Comparison of ENCODE assay signal across 21 cellular contexts in genomic region chr10:31578951-31579350, GRCh38.
A peak's percentile ranks its signal among the peaks of the same experiment; 100 is the strongest.
DNase-seq lines count a peak whose midpoint lies in the region; ATAC-seq, FAIRE-seq and TF ChIP-seq lines count a peak whose summit lies in the region.
"Had no signal": no experiment of that assay in that cellular context is flagged by ENCODE, and none has a peak within 500 bp of the region (broad histone marks: within the 10 kb centered on the region; RNA-seq: fewer than 3 reads in every experiment).

No MANE protein-coding gene starts in this region.

- TF ChIP-seq POLR2A in A549 (IDR thresholded peaks at IDR 0.05; ENCODE audit: low read length), result no peak

- H3K27ac Mint-ChIP-seq in stimulated activated effector memory CD8-positive, alpha-beta T cell treated with anti-CD3 and anti-CD28 coated beads, Interleukin-12 subunit alpha, Interleukin-12 subunit beta, amount 100 ng/mL, for 72 hours, result no peak overlapping the region

- peaks cover 4% of the 10 kb centered on the region for H3K36me3 Mint-ChIP-seq in stimulated activated effector memory CD8-positive, alpha-beta T cell treated with anti-CD3 and anti-CD28 coated beads, Interleukin-12 subunit alpha, Interleukin-12 subunit beta, amount 100 ng/mL, for 72 hours

- H3K27me3 ChIP-seq in BE2C (no peaks in the 10 kb centered on the region), OCI-LY3 (ENCODE audit: low read depth, low read length) (no peaks in the 10 kb centered on the region)
- H3K27me3 ChIP-seq: MG63 had no signal

- H3K4me1 Mint-ChIP-seq in stimulated activated effector memory CD8-positive, alpha-beta T cell treated with anti-CD3 and anti-CD28 coated beads, Interleukin-12 subunit alpha, Interleukin-12 subunit beta, amount 100 ng/mL, for 72 hours, result peaks cover 14% of the 10 kb centered on the region

- no peak for TF ChIP-seq RAD21 in A549 (conservative IDR thresholded peaks at IDR 0.05 in 1 of 2, IDR thresholded peaks at IDR 0.05 in 1 of 2)

- 64% methylated on average over 4 of the region's 4 CpGs for WGBS in A549 (ENCODE audit: missing lambda C conversion rate)

- H3K4me3 ChIP-seq in A549 (no peak overlapping the region), BE2C (ENCODE audit: low read depth, low read length) (no peak overlapping the region), OCI-LY3 (ENCODE audit: low read length) (no peak overlapping the region)
- H3K4me3 ChIP-seq: GM23248, K562, MG63, SK-N-MC had no signal

- no peaks in the 10 kb centered on the region for H3K79me2 ChIP-seq in OCI-LY3 (ENCODE audit: low read length)

- peak overlapping the region; percentile 37; the same call in 1 of the 2 replicates for H3K9ac ChIP-seq in OCI-LY3 (ENCODE audit: low read length)
- H3K9ac ChIP-seq: GM23248 had no signal

- H3K4me1 ChIP-seq in A549 (peaks cover 14% of the 10 kb centered on the region), BE2C (peaks cover 40% of the 10 kb centered on the region), OCI-LY3 (ENCODE audit: low read length) (peaks cover 37% of the 10 kb centered on the region)

- no peaks in the 10 kb centered on the region for H4K20me1 ChIP-seq in OCI-LY3 (ENCODE audit: insufficient read depth, low read length)

- no peaks in the 10 kb centered on the region for H3K9me3 ChIP-seq in A549
- no peaks in the 10 kb centered on the region; the same call in 1 of the 2 replicates for H3K9me3 ChIP-seq in BE2C
- H3K9me3 ChIP-seq in OCI-LY3 (ENCODE audit: insufficient read depth, low read length), result peaks cover 3% of the 10 kb centered on the region; the same call in 1 of the 2 replicates

- H3K27ac ChIP-seq in A549 (no peak overlapping the region), OCI-LY3 (ENCODE audit: low read length) (peak overlapping the region; percentile 56)
- H3K27ac ChIP-seq: GM23248, RWPE1, SK-N-MC had no signal

- POLR2A ChIA-PET in A549 (lab: Yijun Ruan, JAX), result no interaction called here

- peaks cover 9% of the 10 kb centered on the region for H3K9me3 Mint-ChIP-seq in stimulated activated effector memory CD8-positive, alpha-beta T cell treated with anti-CD3 and anti-CD28 coated beads, Interleukin-12 subunit alpha, Interleukin-12 subunit beta, amount 100 ng/mL, for 72 hours

- H3K4me3 Mint-ChIP-seq in stimulated activated effector memory CD8-positive, alpha-beta T cell treated with anti-CD3 and anti-CD28 coated beads, Interleukin-12 subunit alpha, Interleukin-12 subunit beta, amount 100 ng/mL, for 72 hours, result no peak overlapping the region

- CTCF ChIA-PET in A549 (lab: Yijun Ruan, JAX), result no interaction called here

- no peak for DNase-seq in A549 (ENCODE audit: low read depth in 1 of 2, low spot score in 1 of 2)
- peak; percentile 75 for DNase-seq in BE2C
- DNase-seq in stimulated activated effector memory CD8-positive, alpha-beta T cell treated with anti-CD3 and anti-CD28 coated beads, Interleukin-12 subunit alpha, Interleukin-12 subunit beta, amount 100 ng/mL, for 72 hours (ENCODE audit: low spot score in 2 of 2), result no peak
- no peak for DNase-seq in middle frontal gyrus (ENCODE audit: extremely low spot score, low spot score)
- no peak for DNase-seq in HuH-7.5 (ENCODE audit: low spot score)
- DNase-seq: ACHN; Calu3; GF-D8; GM23248; H7; MG63; NCI-H2029; NCI-H524 treated with DMSO at 0.1 percent for 48 hours; NCI-H774; NK-92 treated with Interleukin-12 subunit alpha and Interleukin-12 subunit beta, amount 100 ng/mL, for 24 hours; SHP77 treated with DMSO at 0.1 percent for 48 hours had no signal

- H3K4me2 ChIP-seq in A549 (no peak overlapping the region), OCI-LY3 (ENCODE audit: low read length) (peak overlapping the region; percentile 60)

- H3K36me3 ChIP-seq in BE2C (no peaks in the 10 kb centered on the region), OCI-LY3 (replicated peaks; ENCODE audit: low read depth, low read length) (peaks cover 10% of the 10 kb centered on the region)
- H3K36me3 ChIP-seq: MG63 had no signal

- no peak for TF ChIP-seq EP300 in A549 (IDR thresholded peaks at IDR 0.05)

- no peak for FAIRE-seq in A549 (lab: Jason Lieb, UNC)
- FAIRE-seq: K562 had no signal

- H2AFZ ChIP-seq in OCI-LY3 (ENCODE audit: low read depth, low read length), result peak overlapping the region; percentile 79; the same call in 1 of the 2 replicates
- H2AFZ ChIP-seq: GM23248 had no signal

- ATAC-seq in A549 (no peak), SK-N-SH treated with all-trans-retinoic acid at 6 μM for 48 hours (no peak)
- ATAC-seq in stimulated activated effector memory CD8-positive, alpha-beta T cell treated with anti-CD3 and anti-CD28 coated beads, Interleukin-12 subunit alpha, Interleukin-12 subunit beta, amount 100 ng/mL, for 72 hours, result peak; percentile 20
- ATAC-seq: K562 had no signal

- TF ChIP-seq CTCF in A549 (IDR thresholded peaks at IDR 0.05) (no peak), BE2C (IDR thresholded peaks at IDR 0.05; ENCODE audit: low read depth, low read length) (no peak), OCI-LY3 (IDR thresholded peaks at IDR 0.05; ENCODE audit: low read depth, low read length) (no peak)

TF ChIP-seq in A549, 52 proteins besides CTCF, POLR2A, EP300 and RAD21:
- TF ChIP-seq POLR2AphosphoS2 (conservative IDR thresholded peaks at IDR 0.05; ENCODE audit: low read length) (no peak), FOSL2 (IDR thresholded peaks at IDR 0.05) (no peak), FOSL2 (CRISPR knock-in tag; IDR thresholded peaks at IDR 0.05) (peak; percentile 55)

TF ChIP-seq in SK-N-SH treated with all-trans-retinoic acid at 6 μM for 48 hours, 23 proteins besides CTCF, POLR2A, EP300 and RAD21:
- TF ChIP-seq ZC3H10 (CRISPR knock-in tag; IDR thresholded peaks at IDR 0.05) (no peak), PPARA (CRISPR knock-in tag; IDR thresholded peaks at IDR 0.05; ENCODE audit: borderline replicate concordance) (no peak)
TF ChIP-seq in SK-N-SH treated with all-trans-retinoic acid at 6 μM for 48 hours: peak in this region for 0.
